Comparison of ENCODE assay signal across 8 cellular contexts in the genomic region with DNA sequence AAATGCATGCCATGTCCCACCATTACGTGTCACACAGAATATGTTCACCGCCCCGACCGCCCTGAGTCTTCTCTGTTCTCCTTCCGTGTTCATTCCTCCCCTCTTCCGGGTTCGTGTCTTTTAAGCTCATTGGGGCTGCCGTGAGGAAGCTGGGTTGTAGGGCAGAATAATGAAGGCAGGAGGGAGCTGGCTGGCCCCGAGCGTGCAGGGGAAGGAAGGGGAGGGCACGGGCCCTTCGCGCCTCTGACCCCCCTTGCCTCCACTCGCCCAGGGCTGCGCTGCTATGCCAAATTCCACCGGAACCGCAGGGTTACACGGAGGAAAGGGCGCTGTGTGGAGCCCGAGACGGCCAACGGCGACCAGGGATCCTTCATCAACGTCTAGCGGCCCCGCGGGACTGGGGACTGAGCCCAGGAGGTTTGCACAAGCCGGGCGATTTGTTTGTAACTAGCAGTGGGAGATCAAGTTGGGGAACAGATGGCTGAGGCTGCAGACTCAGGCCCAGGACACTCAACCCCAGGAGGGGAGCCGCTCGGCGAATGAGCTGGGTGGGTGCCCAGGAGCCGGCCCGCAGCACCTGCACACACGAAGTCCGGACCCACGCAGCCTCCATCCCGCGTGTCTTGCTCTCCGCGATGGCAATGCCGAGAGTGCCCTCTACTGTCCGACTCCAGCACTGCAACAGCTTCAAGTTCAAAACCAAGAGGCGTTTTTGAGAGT. TPM values are rescaled to one million over a fixed set of nuclear protein-coding genes. Genes with fewer than 3 reads are reported as not detected.
DNase-seq lines count a peak whose midpoint lies in the region; TF ChIP-seq lines count a peak whose summit lies in the region.

No MANE protein-coding gene starts in this region.

- H3K27me3 Mint-ChIP-seq in osteocyte (ENCODE audit: unreplicated experiment): peaks cover 25% of the 10 kb centered on the region

- no peak overlapping the region for H3K27ac Mint-ChIP-seq in osteocyte (ENCODE audit: unreplicated experiment)

- no peaks in the 10 kb centered on the region for H3K36me3 Mint-ChIP-seq in osteocyte (ENCODE audit: unreplicated experiment)

- no peak for TF ChIP-seq POLR2A in testis (IDR thresholded peaks at IDR 0.05)

- intact Hi-C loops in testis (cut with DNase I; ENCODE audit: low total_unique reads): loop anchor here (5.0 kb wide), 1 partner anchor 57 kb away; a partner anchor contains a TSS

- no peaks in the 10 kb centered on the region for H3K27me3 ChIP-seq in testis

- WGBS in testis, 2 donors: 8% methylated on average over 31 to 44 of the region's 44 CpGs

- H3K27ac ChIP-seq in testis: no peak overlapping the region

- in situ Hi-C loops in SK-MEL-5 (cut with HindIII; ENCODE audit: low pct_unique_long_range_greater_than_20kb, low sequenced_read_pairs): no loop called here

- DNase-seq in NCI-H1417 (lab: John Stamatoyannopoulos, UW): peak; percentile 61 to 79 (median 63)
- DNase-seq in NCI-H1417 treated with DMSO at 0.1 percent for 48 hours (lab: John Stamatoyannopoulos, UW): no peak
- peak; percentile 80 for DNase-seq in KG1 (lab: John Stamatoyannopoulos, UW)
- DNase-seq in SK-MEL-5 (ENCODE audit: low read depth, low spot score): peak; percentile 63
- peak; percentile 65 to 87 (median 84) for DNase-seq in activated naive CD4-positive, alpha-beta T cell (lab: John Stamatoyannopoulos, UW)
- peak; percentile 88 for DNase-seq in germinal center (ENCODE audit: low spot score)
- peak; percentile 88 for DNase-seq in osteocyte (ENCODE audit: extremely low spot score, unreplicated experiment)
- peak; percentile 93 for DNase-seq in testis

- TF ChIP-seq CTCF in osteocyte (IDR thresholded peaks at IDR 0.05) (peak; percentile 97), testis (IDR thresholded peaks at IDR 0.05) (peak; percentile 79 to 94 (median 91))

- H3K4me3 ChIP-seq in testis: peak overlapping the region; percentile 29 to 30

- H3K4me1 ChIP-seq in testis: peaks cover 24% of the 10 kb centered on the region

- peaks cover 4% of the 10 kb centered on the region for H3K4me1 Mint-ChIP-seq in osteocyte (ENCODE audit: unreplicated experiment)

- no peaks in the 10 kb centered on the region for H3K36me3 ChIP-seq in testis (ENCODE audit: low read depth, missing control alignments)

- no peaks in the 10 kb centered on the region for H3K9me3 Mint-ChIP-seq in osteocyte (ENCODE audit: unreplicated experiment)

- peak overlapping the region; percentile 42 for H3K4me3 Mint-ChIP-seq in osteocyte (ENCODE audit: unreplicated experiment)

- H3K9me3 ChIP-seq in testis: no peaks in the 10 kb centered on the region

RNA-seq across cellular contexts. Expression of a gene that starts 16.5 kb away (rescaled TPM):
- total RNA-seq in SK-MEL-5 (2014; rRNA removed; shearing (Covaris generic)): 82.5 and 91.4 TPM in 2 replicates
- 142 and 144 TPM in 2 replicates for polyA plus RNA-seq in SK-MEL-5 (2015; cell fraction: cytosol; rRNA removed)
- 96.4 and 155 TPM in 2 replicates for polyA plus RNA-seq in SK-MEL-5 (2015; cell fraction: nucleus; rRNA removed)
- 25.4 and 30.4 TPM in 2 replicates for total RNA-seq in osteocyte
- 10 to 100 TPM; 64.1 to 75.3 TPM for total RNA-seq in testis
- polyA plus RNA-seq in testis (ENCODE audit: insufficient read depth, low read depth, low replicate concordance): 49.2 TPM

RNA-seq across cellular contexts. Expression of a gene that starts 28.0 kb away (rescaled TPM):
- total RNA-seq in SK-MEL-5 (2014; rRNA removed; shearing (Covaris generic)): 0.03 TPM in 1 of 2 replicates, not detected in the other
- 0.03 TPM in 1 of 2 replicates, not detected in the other for polyA plus RNA-seq in SK-MEL-5 (2015; cell fraction: cytosol; rRNA removed)
- polyA plus RNA-seq in SK-MEL-5 (2015; cell fraction: nucleus; rRNA removed): 0.05 and 0.11 TPM in 2 replicates
- total RNA-seq in osteocyte (0.10 and 0.21 TPM in 2 replicates), testis (under 1 TPM; 0.79 to 0.93 TPM)
- polyA plus RNA-seq in testis (ENCODE audit: insufficient read depth, low read depth, low replicate concordance): 0.53 TPM

RNA-seq across cellular contexts. Expression of a gene that starts 38.5 kb away (rescaled TPM):
- total RNA-seq in SK-MEL-5 (2014; rRNA removed; shearing (Covaris generic)): 62.5 and 64.8 TPM in 2 replicates
- 81.7 and 84.7 TPM in 2 replicates for polyA plus RNA-seq in SK-MEL-5 (2015; cell fraction: cytosol; rRNA removed)
- polyA plus RNA-seq in SK-MEL-5 (2015; cell fraction: nucleus; rRNA removed): 57.5 and 77.6 TPM in 2 replicates
- total RNA-seq in osteocyte (48.0 and 50.1 TPM in 2 replicates), testis (100 to 1,000 TPM; 115 to 116 TPM)
- polyA plus RNA-seq in testis (ENCODE audit: insufficient read depth, low read depth, low replicate concordance): 77.0 TPM

RNA-seq across cellular contexts. Expression of a gene that starts 42.5 kb away (rescaled TPM):
- not detected in 2 replicates for total RNA-seq in SK-MEL-5 (2014; rRNA removed; shearing (Covaris generic))
- polyA plus RNA-seq in SK-MEL-5 (2015; cell fraction: cytosol; rRNA removed): 0.15 TPM in 1 of 2 replicates, not detected in the other
- not detected in 2 replicates for polyA plus RNA-seq in SK-MEL-5 (2015; cell fraction: nucleus; rRNA removed)
- not detected in 2 replicates for total RNA-seq in osteocyte
- total RNA-seq in testis: 10 to 100 TPM; 26.0 to 34.5 TPM
- 64.2 TPM for polyA plus RNA-seq in testis (ENCODE audit: insufficient read depth, low read depth, low replicate concordance)

RNA-seq across cellular contexts. Expression of a gene that starts 55.5 kb away (rescaled TPM):
- total RNA-seq in SK-MEL-5 (2014; rRNA removed; shearing (Covaris generic)): 4.8 and 5.0 TPM in 2 replicates
- polyA plus RNA-seq in SK-MEL-5 (2015; cell fraction: cytosol; rRNA removed): 7.2 TPM in 2 replicates
- 0.99 and 2.5 TPM in 2 replicates for polyA plus RNA-seq in SK-MEL-5 (2015; cell fraction: nucleus; rRNA removed)
- 7.8 and 8.4 TPM in 2 replicates for total RNA-seq in osteocyte
- total RNA-seq in testis: 10 to 100 TPM in 1 of 2 donors, 1 to 10 TPM in 1; 7.8 to 17.3 TPM
- polyA plus RNA-seq in testis (ENCODE audit: insufficient read depth, low read depth, low replicate concordance): 15.8 TPM
